8 cellular contexts compared by ENCODE assay signal in the genomic region with DNA sequence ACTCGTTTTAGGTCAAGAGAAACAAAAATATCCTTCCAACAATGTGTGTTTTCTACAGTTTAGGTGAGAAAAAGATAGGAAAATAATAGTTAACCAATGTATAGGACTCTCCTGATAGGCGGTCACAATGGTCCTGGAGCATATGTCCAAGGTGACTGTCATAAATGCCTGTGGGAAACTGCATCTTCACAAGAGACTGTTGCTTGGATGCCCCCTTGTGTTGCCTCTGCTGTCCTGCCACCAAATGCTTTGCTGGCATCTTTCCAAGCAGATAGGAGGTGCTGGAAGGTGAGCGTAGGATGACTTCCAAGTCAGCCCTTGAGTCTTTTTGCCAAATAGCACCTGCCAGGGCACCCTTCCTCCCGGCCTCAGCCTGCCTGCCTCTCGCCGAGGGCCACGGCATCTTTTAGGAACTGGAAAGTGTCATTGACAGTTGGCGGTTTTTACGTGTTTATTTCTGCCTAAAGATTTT. TPM values are rescaled to one million over a fixed set of nuclear protein-coding genes. Genes with fewer than 3 reads are reported as not detected.
A peak's percentile ranks its signal among the peaks of the same experiment; 100 is the strongest.
DNase-seq lines count a peak whose midpoint lies in the region; ATAC-seq, FAIRE-seq and TF ChIP-seq lines count a peak whose summit lies in the region.

No MANE protein-coding gene starts in this region.

- H3K36me3 Mint-ChIP-seq in activated naive CD4-positive, alpha-beta T cell treated with anti-CD3 and anti-CD28 coated beads, Interleukin-2, amount 10 ng/mL, durations not matched to agents 7 days and 5 days = peaks cover 33% of the 10 kb centered on the region

- no peaks in the 10 kb centered on the region for H3K27me3 Mint-ChIP-seq in activated naive CD4-positive, alpha-beta T cell treated with anti-CD3 and anti-CD28 coated beads, Interleukin-2, amount 10 ng/mL, durations not matched to agents 7 days and 5 days

- H3K4me2 ChIP-seq in BLaER1 = peak overlapping the region; percentile 81

- H3K4me1 Mint-ChIP-seq in activated naive CD4-positive, alpha-beta T cell treated with anti-CD3 and anti-CD28 coated beads, Interleukin-2, amount 10 ng/mL, durations not matched to agents 7 days and 5 days = peaks cover 49% of the 10 kb centered on the region

- no peak overlapping the region for H3K4me3 ChIP-seq in BLaER1
- H3K4me3 ChIP-seq in Panc1 (ENCODE audit: low read depth in 2 of 2, low read length in 2 of 2) = no peak overlapping the region; a peak in 1 of 4 replicates
- peak overlapping the region; percentile 52 for H3K4me3 ChIP-seq in left ventricle myocardium inferior

- H3K36me3 ChIP-seq in BLaER1 (peaks cover 53% of the 10 kb centered on the region), Panc1 (ENCODE audit: control insufficient read depth, insufficient read depth, low read length) (peaks cover 11% of the 10 kb centered on the region), left ventricle myocardium inferior (peaks cover 26% of the 10 kb centered on the region)

- BruUV-seq in Panc1 (replicated peaks; lab: Mats Ljungman, UMichigan) = no TSS peak

- peak overlapping the region; percentile 94 for H3K27ac Mint-ChIP-seq in activated naive CD4-positive, alpha-beta T cell treated with anti-CD3 and anti-CD28 coated beads, Interleukin-2, amount 10 ng/mL, durations not matched to agents 7 days and 5 days

- DNase-seq in HEK293T (ENCODE audit: extremely low spot score) (peak; percentile 46), Panc1 (ENCODE audit: low read depth, low spot score) (no peak), left ventricle myocardium inferior (no peak), frontal cortex (ENCODE audit: low spot score in 2 of 2) (no peak)
- peak; percentile 67 for DNase-seq in activated naive CD4-positive, alpha-beta T cell treated with anti-CD3 and anti-CD28 coated beads, Interleukin-2, amount 10 ng/mL, durations not matched to agents 7 days and 5 days
- peak; percentile 77 for DNase-seq in stimulated activated CD4-positive, alpha-beta T cell treated with anti-CD3 and anti-CD28 coated beads, Interleukin-1b, Interleukin-23, amount 100 ng/mL, for 48 hours

- H3K27ac ChIP-seq in BLaER1 = 0 out of 2 replicates have a peak overlapping the region, but pooled peaks have one; percentile 43
- no peak overlapping the region for H3K27ac ChIP-seq in Panc1 (ENCODE audit: low read length)
- H3K27ac ChIP-seq in left ventricle myocardium inferior (replicated peaks) = peak overlapping the region; percentile 55

- intact Hi-C loops in Panc1 (cut with micrococcal nuclease; ENCODE audit: unreplicated experiment) = loop anchor here (10.0 kb wide), 1 partner anchor 630 kb away; no protein-coding TSS in a partner anchor
- intact Hi-C loops in left ventricle myocardium inferior (cut with micrococcal nuclease) = no loop called here

- H3K4me1 ChIP-seq in BLaER1 (peaks cover 40% of the 10 kb centered on the region), Panc1 (ENCODE audit: control insufficient read depth, insufficient read depth, low read length) (peaks cover 7% of the 10 kb centered on the region), left ventricle myocardium inferior (peaks cover 67% of the 10 kb centered on the region)

- ATAC-seq in Panc1 (peak; percentile 46; the same call in 1 of the 2 replicates), GM21526 (IDR thresholded peaks at IDR 0.05; ENCODE audit: low FRiP score, unreplicated experiment) (no peak)

- H3K4me3 Mint-ChIP-seq in activated naive CD4-positive, alpha-beta T cell treated with anti-CD3 and anti-CD28 coated beads, Interleukin-2, amount 10 ng/mL, durations not matched to agents 7 days and 5 days = peak overlapping the region; percentile 84

- H4K20me1 ChIP-seq in BLaER1 = peaks cover 47% of the 10 kb centered on the region

- CTCF ChIA-PET in HEK293T (lab: Yijun Ruan, JAX) (no interaction called here), Panc1 (lab: Charles Lee) (no interaction called here)
- CTCF ChIA-PET in activated naive CD4-positive, alpha-beta T cell treated with anti-CD3 and anti-CD28 coated beads, Interleukin-2, amount 10 ng/mL, durations not matched to agents 7 days and 5 days (lab: Charles Lee) = interaction anchor here (0.6 to 16.0 kb wide), 13 partner anchors 11 to 623 kb away, joined by 3 to 272 read pairs (median 4); a partner anchor contains a TSS

- no peak overlapping the region; the same call in 1 of the 2 replicates for H3K9ac ChIP-seq in BLaER1

- POLR2A ChIA-PET in HEK293T (lab: Yijun Ruan, JAX) (no interaction called here), Panc1 (lab: Charles Lee) (no interaction called here)

- in situ Hi-C loops in Panc1 (cut with HindIII; ENCODE audit: low pct_unique_long_range_greater_than_20kb, low sequenced_read_pairs) = no loop called here

- H3K9me3 ChIP-seq in BLaER1 (no peaks in the 10 kb centered on the region), Panc1 (ENCODE audit: control insufficient read depth, insufficient read depth, low read depth, low read length) (no peaks in the 10 kb centered on the region), left ventricle myocardium inferior (replicated peaks) (no peaks in the 10 kb centered on the region)

- H3K27me3 ChIP-seq in BLaER1 (no peaks in the 10 kb centered on the region), Panc1 (ENCODE audit: control insufficient read depth, insufficient read depth, low read length) (no peaks in the 10 kb centered on the region), left ventricle myocardium inferior (ENCODE audit: low read depth) (no peaks in the 10 kb centered on the region)

- TF ChIP-seq CTCF in Panc1 (IDR thresholded peaks at IDR 0.05) (peak; percentile 49), left ventricle myocardium inferior (IDR thresholded peaks at IDR 0.05; ENCODE audit: borderline replicate concordance) (peak; percentile 69)

- H3K9me3 Mint-ChIP-seq in activated naive CD4-positive, alpha-beta T cell treated with anti-CD3 and anti-CD28 coated beads, Interleukin-2, amount 10 ng/mL, durations not matched to agents 7 days and 5 days = no peaks in the 10 kb centered on the region

- no peak for FAIRE-seq in frontal cortex (lab: Jason Lieb, UNC)

TF ChIP-seq in HEK293T, 16 proteins besides CTCF, POLR2A, EP300 and RAD21:
- TF ChIP-seq, protein P1, sequence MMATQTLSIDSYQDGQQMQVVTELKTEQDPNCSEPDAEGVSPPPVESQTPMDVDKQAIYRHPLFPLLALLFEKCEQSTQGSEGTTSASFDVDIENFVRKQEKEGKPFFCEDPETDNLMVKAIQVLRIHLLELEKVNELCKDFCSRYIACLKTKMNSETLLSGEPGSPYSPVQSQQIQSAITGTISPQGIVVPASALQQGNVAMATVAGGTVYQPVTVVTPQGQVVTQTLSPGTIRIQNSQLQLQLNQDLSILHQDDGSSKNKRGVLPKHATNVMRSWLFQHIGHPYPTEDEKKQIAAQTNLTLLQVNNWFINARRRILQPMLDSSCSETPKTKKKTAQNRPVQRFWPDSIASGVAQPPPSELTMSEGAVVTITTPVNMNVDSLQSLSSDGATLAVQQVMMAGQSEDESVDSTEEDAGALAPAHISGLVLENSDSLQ (IDR thresholded peaks at IDR 0.05) = no peak
- TF ChIP-seq ZNF384 (IDR thresholded peaks at IDR 0.05) (no peak), SUZ12 (IDR thresholded peaks at IDR 0.05) (no peak), FOXK2 (IDR thresholded peaks at IDR 0.05) (no peak), NFRKB (IDR thresholded peaks at IDR 0.05) (no peak), SP1 (IDR thresholded peaks at IDR 0.05) (no peak), ARNT (IDR thresholded peaks at IDR 0.05) (no peak), L3MBTL2 (conservative IDR thresholded peaks at IDR 0.05) (no peak), TARDBP (IDR thresholded peaks at IDR 0.05) (no peak), HDGF (IDR thresholded peaks at IDR 0.05; ENCODE audit: borderline replicate concordance) (no peak), FOXA1 (IDR thresholded peaks at IDR 0.05) (no peak), LEF1 (IDR thresholded peaks at IDR 0.05; ENCODE audit: borderline replicate concordance) (no peak), FOXM1 (IDR thresholded peaks at IDR 0.05; ENCODE audit: borderline replicate concordance) (no peak), CTBP1 (IDR thresholded peaks at IDR 0.05; ENCODE audit: borderline replicate concordance) (no peak), BHLHE40 (IDR thresholded peaks at IDR 0.05; ENCODE audit: borderline replicate concordance) (no peak)

RNA-seq across cellular contexts. Expression of a gene that starts 24.1 kb away (rescaled TPM):
- 31.6 TPM for total RNA-seq in Panc1 (2021; ENCODE audit: unreplicated experiment)
- polyA plus RNA-seq in Panc1 (2012; ENCODE audit: insufficient read length) = 17.4 TPM
- total RNA-seq in left ventricle myocardium inferior = 20.9 TPM
- total RNA-seq in frontal cortex = 34.2 TPM

Comparison
In these comparisons a context has a peak if more than half of its experiments do, and no peak if none do; other contexts are left out.
1. DNase-seq: peak in HEK293T (single experiment), activated naive CD4-positive, alpha-beta T cell treated with anti-CD3 and anti-CD28 coated beads, Interleukin-2, amount 10 ng/mL, durations not matched to agents 7 days and 5 days (single experiment) and stimulated activated CD4-positive, alpha-beta T cell treated with anti-CD3 and anti-CD28 coated beads, Interleukin-1b, Interleukin-23, amount 100 ng/mL, for 48 hours (single experiment); none in Panc1 (single experiment), left ventricle myocardium inferior (single experiment) and frontal cortex (0 of 2).